ENCODE assay signal across 36 cellular contexts in the genomic region with DNA sequence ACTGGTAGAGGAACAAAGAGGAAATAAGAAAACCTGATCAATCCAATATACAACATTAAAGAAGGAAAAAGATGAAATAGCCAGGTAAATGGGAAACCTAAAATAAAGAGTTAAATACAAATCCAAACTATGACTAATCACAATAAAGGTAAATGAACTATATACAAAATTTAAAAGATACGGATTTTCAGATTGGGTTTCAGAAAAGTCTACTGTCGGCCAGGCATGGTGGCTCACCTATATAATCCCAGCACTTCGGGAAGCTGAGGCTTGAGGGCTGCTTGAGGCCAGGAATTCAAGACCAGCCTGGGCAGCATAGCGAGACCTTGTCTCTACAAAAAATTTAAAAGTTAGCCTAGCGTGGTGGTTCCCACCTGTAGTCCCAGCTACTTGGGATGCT. TPM values are rescaled to one million over a fixed set of nuclear protein-coding genes. Genes with fewer than 3 reads are reported as not detected.
"Had no signal": no experiment of that assay in that cellular context is flagged by ENCODE, and none has a peak within 500 bp of the region (broad histone marks: within the 10 kb centered on the region; RNA-seq: fewer than 3 reads in every experiment).

No MANE protein-coding gene starts in this region.

- H3K4me2 ChIP-seq: KMS-11 had no signal

- H3K36me3 ChIP-seq: MG63 had no signal

- H3K4me3 ChIP-seq: MG63 had no signal

- H3K9ac ChIP-seq: KMS-11 had no signal

- H3K27me3 ChIP-seq: MG63 had no signal

- DNase-seq: Karpas-422, Kasumi-1, KG1, MG63, MM.1S, MV-4-11, NCI-H1048, NCI-H1092, NCI-H1092 treated with DMSO at 0.1 percent for 48 hours, NCI-H1105, NCI-H1105 treated with DMSO at 0.1 percent for 48 hours, NCI-H1417, NCI-H1417 treated with DMSO at 0.1 percent for 48 hours, NCI-H1436, NCI-H1436 treated with DMSO at 0.1 percent for 48 hours, NCI-H146, NCI-H1694, NCI-H1694 treated with DMSO at 0.1 percent for 48 hours, NCI-H187, NCI-H187 treated with DMSO at 0.1 percent for 48 hours, NCI-H1930, NCI-H2029, NCI-H2029 treated with DMSO at 0.1 percent for 48 hours, NCI-H2081, NCI-H2081 treated with DMSO at 0.1 percent for 48 hours, NCI-H2107, NCI-H2171, NCI-H2171 treated with DMSO at 0.1 percent for 48 hours, NCI-H2227 treated with DMSO at 0.1 percent for 48 hours, NCI-H226, NCI-H345, NCI-H446, NCI-H446 treated with DMSO at 0.1 percent for 48 hours had no signal

- H3K9me3 ChIP-seq: MG63 had no signal

- H3K27ac ChIP-seq: KMS-11 had no signal

RNA-seq across cellular contexts. Expression of a gene that starts 39.9 kb away (rescaled TPM):
- total RNA-seq: LHCN-M2, M059J had no signal
